Comparison of ENCODE assay signal across 21 cellular contexts in genomic region chr22:23154461-23154860, GRCh38. TPM values are rescaled to one million over a fixed set of nuclear protein-coding genes. Genes with fewer than 3 reads are reported as not detected.
"Had no signal": no experiment of that assay in that cellular context is flagged by ENCODE, and none has a peak within 500 bp of the region (broad histone marks: within the 10 kb centered on the region; RNA-seq: fewer than 3 reads in every experiment).

No MANE protein-coding gene starts in this region.

- H3K27ac ChIP-seq: body of pancreas, cardiac muscle cell, neural progenitor cell, right atrium auricular region had no signal

- H3K4me3 ChIP-seq: body of pancreas, cardiac muscle cell, left lung, neural progenitor cell, right atrium auricular region had no signal

- H3K4me1 ChIP-seq: body of pancreas, right atrium auricular region had no signal

- H3K27me3 ChIP-seq: body of pancreas, cardiac muscle cell, left lung, neural progenitor cell, right atrium auricular region had no signal

- H2AFZ ChIP-seq: neural progenitor cell had no signal

- H3K27ac Mint-ChIP-seq: activated CD4-positive, alpha-beta memory T cell treated with anti-CD3 and anti-CD28 coated beads for 36 hours; activated CD8-positive, alpha-beta memory T cell treated with anti-CD3 and anti-CD28 coated beads, Interleukin-2, amount 10 ng/mL, durations not matched to agents 7 days and 5 days; activated naive CD4-positive, alpha-beta T cell treated with anti-CD3 and anti-CD28 coated beads, Interleukin-2, amount 50 U/mL, for 24 hours; neural progenitor cell; progenitor cell of endocrine pancreas; T-helper 1 cell treated with Interleukin-12 subunit alpha and Interleukin-12 subunit beta and Interleukin-4 antibody, amounts not matched to agents 30 μg/mL and 1 μg/mL, for 36 hours; type B pancreatic cell had no signal

- H3K27me3 Mint-ChIP-seq: activated CD4-positive, alpha-beta memory T cell treated with anti-CD3 and anti-CD28 coated beads for 36 hours; activated CD8-positive, alpha-beta memory T cell treated with anti-CD3 and anti-CD28 coated beads, Interleukin-2, amount 10 ng/mL, durations not matched to agents 7 days and 5 days; activated naive CD4-positive, alpha-beta T cell treated with anti-CD3 and anti-CD28 coated beads, Interleukin-2, amount 50 U/mL, for 24 hours; naive thymus-derived CD8-positive, alpha-beta T cell; progenitor cell of endocrine pancreas; stimulated activated memory B cell treated with anti-CD40 and anti-IgM and Interleukin-4, amounts not matched to agents 10 μg/mL and 1 μg/mL and 100 μg/mL, for 72 hours; type B pancreatic cell had no signal

- ATAC-seq: activated CD8-positive, alpha-beta memory T cell treated with anti-CD3 and anti-CD28 coated beads, Interleukin-2, amount 10 ng/mL, durations not matched to agents 7 days and 5 days; body of pancreas; left lung; naive thymus-derived CD8-positive, alpha-beta T cell; stimulated activated memory B cell treated with anti-CD40 and anti-IgM and Interleukin-4, amounts not matched to agents 10 μg/mL and 1 μg/mL and 100 μg/mL, for 72 hours had no signal

- H3K36me3 Mint-ChIP-seq: activated CD4-positive, alpha-beta memory T cell treated with anti-CD3 and anti-CD28 coated beads for 36 hours; activated CD8-positive, alpha-beta memory T cell treated with anti-CD3 and anti-CD28 coated beads, Interleukin-2, amount 10 ng/mL, durations not matched to agents 7 days and 5 days; activated naive CD4-positive, alpha-beta T cell treated with anti-CD3 and anti-CD28 coated beads, Interleukin-2, amount 50 U/mL, for 24 hours; stimulated activated memory B cell treated with anti-CD40 and anti-IgM and Interleukin-4, amounts not matched to agents 10 μg/mL and 1 μg/mL and 100 μg/mL, for 72 hours had no signal

- H3K4me3 Mint-ChIP-seq: activated CD4-positive, alpha-beta memory T cell treated with anti-CD3 and anti-CD28 coated beads for 36 hours; activated CD8-positive, alpha-beta memory T cell treated with anti-CD3 and anti-CD28 coated beads, Interleukin-2, amount 10 ng/mL, durations not matched to agents 7 days and 5 days; activated naive CD4-positive, alpha-beta T cell treated with anti-CD3 and anti-CD28 coated beads, Interleukin-2, amount 50 U/mL, for 24 hours; neural progenitor cell; stimulated activated memory B cell treated with anti-CD40 and anti-IgM and Interleukin-4, amounts not matched to agents 10 μg/mL and 1 μg/mL and 100 μg/mL, for 72 hours; T-helper 1 cell treated with Interleukin-12 subunit alpha and Interleukin-12 subunit beta and Interleukin-4 antibody, amounts not matched to agents 30 μg/mL and 1 μg/mL, for 36 hours; type B pancreatic cell had no signal

- DNase-seq: activated CD4-positive, alpha-beta memory T cell treated with anti-CD3 and anti-CD28 coated beads for 36 hours; activated CD4-positive, alpha-beta T cell treated with anti-CD3 and anti-CD28 coated beads for 48 hours; activated CD8-positive, alpha-beta memory T cell treated with anti-CD3 and anti-CD28 coated beads, Interleukin-2, amount 10 ng/mL, durations not matched to agents 7 days and 5 days; activated gamma-delta T cell; activated T-cell treated with anti-CD3 and anti-CD28 coated beads for 4 hours; anterior cingulate cortex; body of pancreas; naive thymus-derived CD8-positive, alpha-beta T cell; stimulated activated CD4-positive, alpha-beta T cell treated with anti-CD3 and anti-CD28 coated beads, Interleukin-1b, Interleukin-23, amount 100 ng/mL, for 48 hours had no signal

- H3K36me3 ChIP-seq: cardiac muscle cell, left lung, neural progenitor cell, right atrium auricular region had no signal

- H3K4me2 ChIP-seq: neural progenitor cell had no signal

- H3K9me3 ChIP-seq: body of pancreas, left lung, right atrium auricular region had no signal

- H3K9ac ChIP-seq: neural progenitor cell had no signal

- H3K9me3 Mint-ChIP-seq: activated CD4-positive, alpha-beta memory T cell treated with anti-CD3 and anti-CD28 coated beads for 36 hours; activated naive CD4-positive, alpha-beta T cell treated with anti-CD3 and anti-CD28 coated beads, Interleukin-2, amount 50 U/mL, for 24 hours; naive thymus-derived CD8-positive, alpha-beta T cell; neural progenitor cell; stimulated activated memory B cell treated with anti-CD40 and anti-IgM and Interleukin-4, amounts not matched to agents 10 μg/mL and 1 μg/mL and 100 μg/mL, for 72 hours; T-helper 1 cell treated with Interleukin-12 subunit alpha and Interleukin-12 subunit beta and Interleukin-4 antibody, amounts not matched to agents 30 μg/mL and 1 μg/mL, for 36 hours; type B pancreatic cell had no signal

RNA-seq across cellular contexts. Expression of gene RSPH14, which starts 12.7 kb away (rescaled TPM):
- total RNA-seq: activated CD8-positive, alpha-beta memory T cell treated with anti-CD3 and anti-CD28 coated beads, Interleukin-2, amount 10 ng/mL, durations not matched to agents 7 days and 5 days; chondrocyte; lung microvascular endothelial cell; osteocyte; right atrium auricular region had no signal
